21 cellular contexts compared by ENCODE assay signal in the genomic region with DNA sequence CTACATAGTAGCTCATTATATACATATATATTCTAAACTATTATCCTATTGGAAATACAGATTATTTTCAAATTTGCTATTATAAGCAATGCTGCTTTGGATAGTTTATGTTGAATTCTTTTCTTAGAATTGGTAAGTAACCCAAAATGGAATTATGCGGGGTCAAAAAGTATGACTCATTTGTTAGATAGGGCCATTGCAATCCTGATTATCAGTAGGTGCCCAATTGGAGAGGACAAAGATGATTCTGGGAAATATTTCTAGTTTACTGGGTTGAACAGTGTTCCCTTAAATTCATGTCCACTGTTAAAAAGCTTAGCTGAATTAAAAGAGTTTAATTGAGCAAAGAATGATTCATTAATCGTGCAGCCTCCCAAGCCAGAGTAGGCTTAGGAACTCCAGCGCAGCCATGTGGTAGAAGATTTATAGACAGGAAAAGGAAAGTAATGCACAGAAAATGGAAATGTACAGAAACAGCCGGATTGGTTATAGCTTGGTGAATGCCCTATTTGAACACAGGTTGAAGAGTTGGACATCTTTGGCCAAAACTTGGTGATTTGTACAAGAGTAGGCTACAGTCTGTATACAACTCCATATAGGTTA.
DNase-seq lines count a peak whose midpoint lies in the region; ATAC-seq, FAIRE-seq and TF ChIP-seq lines count a peak whose summit lies in the region.
"Had no signal": no experiment of that assay in that cellular context is flagged by ENCODE, and none has a peak within 500 bp of the region (broad histone marks: within the 10 kb centered on the region; RNA-seq: fewer than 3 reads in every experiment).

No MANE protein-coding gene starts in this region.

- H3F3A ChIP-seq in PC-3 (ENCODE audit: low read length, unreplicated experiment): no peaks in the 10 kb centered on the region

- H3K9me1 ChIP-seq in endothelial cell of umbilical vein (replicated peaks; ENCODE audit: control insufficient read depth, extremely low read depth, insufficient read depth, low read length): no peaks in the 10 kb centered on the region

- peak; percentile 36 for TF ChIP-seq RAD21 in HCT116 (IDR thresholded peaks at IDR 0.05; ENCODE audit: low read depth)

- H3K27ac ChIP-seq in HCT116 (ENCODE audit: low read depth, low read length) (no peak overlapping the region), PC-3 (ENCODE audit: low read length) (no peak overlapping the region), endothelial cell of umbilical vein (ENCODE audit: insufficient read depth, low read depth, low read length) (no peak overlapping the region)
- H3K27ac ChIP-seq: ascending aorta, neutrophil had no signal

- H3K79me2 ChIP-seq in HCT116 (ENCODE audit: insufficient read depth, low read length) (no peaks in the 10 kb centered on the region), PC-3 (ENCODE audit: low read length) (no peaks in the 10 kb centered on the region), endothelial cell of umbilical vein (ENCODE audit: control insufficient read depth, insufficient read depth, low read length) (no peaks in the 10 kb centered on the region)

- H3K27me3 ChIP-seq in HCT116 (ENCODE audit: insufficient read depth, low read length) (no peaks in the 10 kb centered on the region), PC-3 (ENCODE audit: low read length) (no peaks in the 10 kb centered on the region), endothelial cell of umbilical vein (ENCODE audit: control insufficient read depth in 2 of 2, insufficient read depth in 2 of 2, low read length in 2 of 2) (no peaks in the 10 kb centered on the region)
- H3K27me3 ChIP-seq: ascending aorta, neutrophil had no signal

- CTCF ChIA-PET in HCT116 (lab: Charles Lee): interaction anchor here (1.5 kb wide), 1 partner anchor 345 kb away, joined by 5 read pairs; no protein-coding TSS in a partner anchor
- CTCF ChIA-PET in PC-3 (lab: Charles Lee): interaction anchor here (0.7 to 1.5 kb wide), 2 partner anchors 204 to 345 kb away, joined by 3 to 11 read pairs; no protein-coding TSS in a partner anchor
- CTCF ChIA-PET in endothelial cell of umbilical vein (lab: Charles Lee): interaction anchor here (0.6 to 3.7 kb wide), 15 partner anchors 8 to 435 kb away, joined by 3 to 55 read pairs (median 3); a partner anchor contains a TSS
- CTCF ChIA-PET in activated CD8-positive, alpha-beta T cell treated with anti-CD3 and anti-CD28 coated beads, Interleukin-2, amount 10 ng/mL, durations not matched to agents 7 days and 5 days (lab: Charles Lee): interaction anchor here (1.1 to 1.5 kb wide), 2 partner anchors 113 to 345 kb away, joined by 3 to 6 read pairs; no protein-coding TSS in a partner anchor

- no peak overlapping the region for H3K4me2 ChIP-seq in HCT116 (ENCODE audit: low read length)
- no peak overlapping the region for H3K4me2 ChIP-seq in PC-3 (ENCODE audit: low read length)
- H3K4me2 ChIP-seq in endothelial cell of umbilical vein (ENCODE audit: insufficient read depth, low read length): no peak overlapping the region

- POLR2A ChIA-PET in HCT116 (lab: Charles Lee) (no interaction called here), PC-3 (lab: Charles Lee; ENCODE audit: unreplicated experiment) (interaction anchor here (0.6 kb wide), 1 partner anchor 1668 kb away, joined by 4 read pairs; no protein-coding TSS in a partner anchor), endothelial cell of umbilical vein (lab: Charles Lee) (no interaction called here)
- POLR2A ChIA-PET in activated CD8-positive, alpha-beta T cell treated with anti-CD3 and anti-CD28 coated beads, Interleukin-2, amount 10 ng/mL, durations not matched to agents 7 days and 5 days (lab: Charles Lee): no interaction called here

- DNase-seq in D721Med (ENCODE audit: insufficient read length, low spot score) (no peak), HCT116 (ENCODE audit: low read depth, low spot score) (no peak), PC-3 (peak; percentile 54), endothelial cell of umbilical vein (ENCODE audit: low read depth, low spot score) (peak; percentile 13), NCI-H1092 (lab: John Stamatoyannopoulos, UW) (no peak)
- no peak for DNase-seq in activated CD8-positive, alpha-beta T cell treated with anti-CD3 and anti-CD28 coated beads, Interleukin-2, amount 10 ng/mL, durations not matched to agents 7 days and 5 days
- DNase-seq: activated CD4-positive, alpha-beta T cell treated with anti-CD3 and anti-CD28 coated beads for 1 hour; activated CD8-positive, alpha-beta memory T cell treated with anti-CD3 and anti-CD28 coated beads, Interleukin-2, amount 50 U/mL, for 4 hours; activated naive CD4-positive, alpha-beta T cell; DND-41; GOT3; hypothalamus; KG1; NCI-H1436 treated with DMSO at 0.1 percent for 48 hours; NCI-H226; right cardiac atrium; RPMI8226; substantia nigra had no signal

- H3K36me3 ChIP-seq in HCT116 (ENCODE audit: control insufficient read depth in 1 of 2, insufficient read depth in 2 of 2, low read length in 2 of 2) (no peaks in the 10 kb centered on the region), PC-3 (ENCODE audit: low read depth, low read length) (no peaks in the 10 kb centered on the region), endothelial cell of umbilical vein (ENCODE audit: control insufficient read depth in 2 of 2, extremely low read depth in 1 of 2, insufficient read depth in 2 of 2, low read length in 2 of 2) (no peaks in the 10 kb centered on the region)
- H3K36me3 ChIP-seq: neutrophil had no signal

- intact Hi-C loops in HCT116 (cut with micrococcal nuclease) (no loop called here), PC-3 (cut with micrococcal nuclease) (loop anchor here (1.0 to 10.0 kb wide), 3 partner anchors 123 to 345 kb away; no protein-coding TSS in a partner anchor), endothelial cell of umbilical vein (cut with micrococcal nuclease) (loop anchor here (1.0 kb wide), 1 partner anchor 345 kb away; no protein-coding TSS in a partner anchor)

- H2AFZ ChIP-seq in HCT116 (ENCODE audit: low read depth, low read length, poor library complexity, severe bottlenecking) (no peak overlapping the region), PC-3 (ENCODE audit: low read length) (no peak overlapping the region), endothelial cell of umbilical vein (ENCODE audit: low read depth, low read length) (no peak overlapping the region)

- BruUV-seq in HCT116 (replicated peaks; lab: Mats Ljungman, UMichigan) (no TSS peak), PC-3 (replicated peaks; lab: Mats Ljungman, UMichigan) (no TSS peak), endothelial cell of umbilical vein (replicated peaks; lab: Mats Ljungman, UMichigan) (no TSS peak)

- no peak for ATAC-seq in HCT116
- ATAC-seq in PC-3: no peak
- ATAC-seq in HG03439 (IDR thresholded peaks at IDR 0.05; ENCODE audit: unreplicated experiment): no peak
- ATAC-seq in activated CD8-positive, alpha-beta T cell treated with anti-CD3 and anti-CD28 coated beads, Interleukin-2, amount 10 ng/mL, durations not matched to agents 7 days and 5 days: no peak
- ATAC-seq: right cardiac atrium had no signal

- no peak overlapping the region for H3K4me3 Mint-ChIP-seq in activated CD8-positive, alpha-beta T cell treated with anti-CD3 and anti-CD28 coated beads, Interleukin-2, amount 10 ng/mL, durations not matched to agents 7 days and 5 days

- dilution Hi-C loops in endothelial cell of umbilical vein (cut with MboI; ENCODE audit: extremely low pct_ligation_motif_present, low sequenced_read_pairs): no loop called here

- TF ChIP-seq CTCF in D721Med (IDR thresholded peaks at IDR 0.05; ENCODE audit: insufficient read depth, missing control alignments) (peak; percentile 23), HCT116 (IDR thresholded peaks at IDR 0.05 in 2 of 3, conservative IDR thresholded peaks at IDR 0.05 in 1 of 3; ENCODE audit: borderline replicate concordance in 1 of 3, insufficient read depth in 1 of 3, low read depth in 2 of 3, low read length in 2 of 3) (0 out of 6 replicates have a peak, but pooled peaks of 1 of the 3 experiments have one; percentile 15), PC-3 (conservative IDR thresholded peaks at IDR 0.05; ENCODE audit: low read depth, low read length) (peak; percentile 65), endothelial cell of umbilical vein (IDR thresholded peaks at IDR 0.05; ENCODE audit: extremely low read depth in 1 of 2, insufficient read depth in 1 of 2, low read depth in 1 of 2, low read length in 2 of 2) (peak in 1 of 2 donors; percentile 12)

- H3K9me2 ChIP-seq in HCT116 (ENCODE audit: insufficient read depth) (no peaks in the 10 kb centered on the region), PC-3 (replicated peaks; ENCODE audit: low read length) (no peaks in the 10 kb centered on the region)

- H3K4me3 ChIP-seq in HCT116 (replicated peaks in 1 of 2; ENCODE audit: low read depth in 1 of 2, low read length in 2 of 2): no peak overlapping the region
- no peak overlapping the region for H3K4me3 ChIP-seq in PC-3 (ENCODE audit: low read length)
- no peak overlapping the region for H3K4me3 ChIP-seq in endothelial cell of umbilical vein (replicated peaks in 1 of 3; ENCODE audit: insufficient read depth in 1 of 3, low read depth in 1 of 3, low read length in 3 of 3)
- H3K4me3 ChIP-seq: ascending aorta had no signal

- H3K9me3 ChIP-seq in HCT116 (ENCODE audit: control insufficient read depth in 1 of 2, insufficient read depth in 1 of 2, low read depth in 1 of 2, low read length in 2 of 2) (no peaks in the 10 kb centered on the region), PC-3 (ENCODE audit: low read length) (no peaks in the 10 kb centered on the region), endothelial cell of umbilical vein (replicated peaks; ENCODE audit: control insufficient read depth, insufficient read depth, low read length) (no peaks in the 10 kb centered on the region)
- H3K9me3 ChIP-seq: neutrophil had no signal

- no peak overlapping the region for H3K27ac Mint-ChIP-seq in activated CD8-positive, alpha-beta T cell treated with anti-CD3 and anti-CD28 coated beads, Interleukin-2, amount 10 ng/mL, durations not matched to agents 7 days and 5 days

- no peaks in the 10 kb centered on the region for H3K27me3 Mint-ChIP-seq in activated CD8-positive, alpha-beta T cell treated with anti-CD3 and anti-CD28 coated beads, Interleukin-2, amount 10 ng/mL, durations not matched to agents 7 days and 5 days (ENCODE audit: low read depth)

- no peak overlapping the region for H3K9ac ChIP-seq in HCT116 (ENCODE audit: low read length)
- H3K9ac ChIP-seq in PC-3 (ENCODE audit: low read length): no peak overlapping the region
- H3K9ac ChIP-seq in endothelial cell of umbilical vein (replicated peaks; ENCODE audit: extremely low read depth, insufficient read depth, low read length): no peak overlapping the region

- no peak for FAIRE-seq in D721Med (lab: Jason Lieb, UNC)
- FAIRE-seq in endothelial cell of umbilical vein (lab: Jason Lieb, UNC): peak; percentile 4

- H3K4me1 ChIP-seq in HCT116 (ENCODE audit: control insufficient read depth in 1 of 2, insufficient read depth in 2 of 2, low read length in 2 of 2): no peaks in the 10 kb centered on the region
- H3K4me1 ChIP-seq in PC-3 (ENCODE audit: insufficient read depth, low read length): peaks cover 16% of the 10 kb centered on the region
- no peaks in the 10 kb centered on the region for H3K4me1 ChIP-seq in endothelial cell of umbilical vein (ENCODE audit: control insufficient read depth, extremely low read depth, insufficient read depth, low read length)
- H3K4me1 ChIP-seq: ascending aorta had no signal

- RAD21 ChIA-PET in HCT116 (lab: Charles Lee; ENCODE audit: low non-redundant PET in 1 of 2, low total read pairs in 2 of 2, uncharacterized antibody in 2 of 2, unreplicated experiment in 2 of 2): no interaction called here

- no peaks in the 10 kb centered on the region for H3K4me1 Mint-ChIP-seq in activated CD8-positive, alpha-beta T cell treated with anti-CD3 and anti-CD28 coated beads, Interleukin-2, amount 10 ng/mL, durations not matched to agents 7 days and 5 days (ENCODE audit: low read depth)

- TF ChIP-seq POLR2A in HCT116 (IDR thresholded peaks at IDR 0.05; ENCODE audit: borderline replicate concordance, extremely low read depth, insufficient read depth, insufficient read length) (no peak), endothelial cell of umbilical vein (IDR thresholded peaks at IDR 0.05; ENCODE audit: low read depth, low read length) (no peak)

- no peaks in the 10 kb centered on the region for H3K9me3 Mint-ChIP-seq in activated CD8-positive, alpha-beta T cell treated with anti-CD3 and anti-CD28 coated beads, Interleukin-2, amount 10 ng/mL, durations not matched to agents 7 days and 5 days (ENCODE audit: insufficient read depth)

- H4K20me1 ChIP-seq in HCT116 (ENCODE audit: insufficient read depth) (no peaks in the 10 kb centered on the region), PC-3 (ENCODE audit: low read length) (no peaks in the 10 kb centered on the region), endothelial cell of umbilical vein (replicated peaks; ENCODE audit: control insufficient read depth, extremely low read depth, insufficient read depth, low read length) (no peaks in the 10 kb centered on the region)

- peaks cover 2% of the 10 kb centered on the region for H3K36me3 Mint-ChIP-seq in activated CD8-positive, alpha-beta T cell treated with anti-CD3 and anti-CD28 coated beads, Interleukin-2, amount 10 ng/mL, durations not matched to agents 7 days and 5 days (ENCODE audit: low read depth)

Comparison
In these comparisons a context has a peak if more than half of its experiments do, and no peak if none do; other contexts are left out.
1. DNase-seq: peak in PC-3 (single experiment) and endothelial cell of umbilical vein (single experiment); none in D721Med (single experiment), HCT116 (single experiment), NCI-H1092 (single experiment) and activated CD8-positive, alpha-beta T cell treated with anti-CD3 and anti-CD28 coated beads, Interleukin-2, amount 10 ng/mL, durations not matched to agents 7 days and 5 days (single experiment).